In the genomic region with DNA sequence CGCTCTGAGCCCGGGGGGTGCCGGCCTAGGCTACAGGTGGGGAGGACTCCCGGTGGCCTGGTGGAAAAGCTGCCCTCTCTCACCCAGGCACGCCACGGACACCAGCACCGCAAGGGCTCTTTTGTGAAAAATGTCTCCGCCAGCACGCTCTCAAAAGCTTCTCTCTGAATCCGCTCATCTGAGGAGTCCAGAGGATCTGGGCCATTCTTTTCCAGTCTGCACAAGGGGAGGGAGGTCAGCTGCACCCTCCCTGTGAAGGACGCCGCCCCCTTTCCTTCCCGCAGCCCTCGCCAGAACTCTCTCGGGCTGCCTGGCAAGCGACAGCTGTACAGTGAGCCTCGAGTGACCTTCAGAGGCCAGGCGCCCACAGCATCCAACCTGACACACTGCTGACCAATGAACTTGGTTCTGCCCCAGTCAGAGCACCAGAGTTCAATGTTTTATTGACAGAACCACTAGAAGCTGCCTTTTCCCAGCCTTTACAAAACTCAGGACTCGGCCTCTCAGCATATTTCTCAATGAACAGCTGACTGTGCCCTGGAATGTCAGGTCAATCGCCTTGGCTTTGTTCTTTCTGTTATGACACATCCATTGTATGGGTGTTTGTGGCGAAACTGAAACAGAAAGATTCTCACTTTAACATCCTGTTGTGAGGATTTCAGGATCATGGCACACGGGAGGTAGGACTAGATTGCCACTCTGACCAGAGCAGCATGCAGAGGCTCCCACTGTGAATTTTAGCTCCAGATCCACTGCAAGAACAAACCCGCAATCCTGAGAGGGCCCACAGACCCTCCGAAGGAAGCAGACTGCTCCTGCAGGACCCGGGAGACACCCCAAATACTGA, we compare ENCODE assay signal across 8 cellular contexts. TPM values are rescaled to one million over a fixed set of nuclear protein-coding genes. Genes with fewer than 3 reads are reported as not detected.
DNase-seq lines count a peak whose midpoint lies in the region; TF ChIP-seq lines count a peak whose summit lies in the region.

No MANE protein-coding gene starts in this region.

- CTCF ChIA-PET in GM10248 (lab: Yijun Ruan, JAX): interaction anchor here (1.0 to 2.6 kb wide), 11 partner anchors 8 to 56 kb away, joined by 3 to 18 read pairs (median 3); no protein-coding TSS in a partner anchor

- H3K36me3 ChIP-seq in HUES48 (ENCODE audit: control insufficient read depth, insufficient read depth, low read length): no peaks in the 10 kb centered on the region
- no peaks in the 10 kb centered on the region for H3K36me3 ChIP-seq in parathyroid adenoma (ENCODE audit: control insufficient read depth, insufficient read depth, low read length)

- POLR2A ChIA-PET in GM10248 (lab: Yijun Ruan, JAX): interaction anchor here (0.7 to 1.8 kb wide), 3 partner anchors 10 to 64 kb away, joined by 3 to 4 read pairs (median 3); no protein-coding TSS in a partner anchor

- H3K27ac ChIP-seq in HUES48 (ENCODE audit: low read depth, low read length) (peak overlapping the region; percentile 84), adipose tissue (ENCODE audit: low read depth, low read length) (peak overlapping the region; percentile 47), parathyroid adenoma (peak overlapping the region; percentile 66)

- peaks cover 3% of the 10 kb centered on the region for H3K27me3 ChIP-seq in HUES48 (ENCODE audit: control insufficient read depth, insufficient read depth, low read length)
- no peaks in the 10 kb centered on the region for H3K27me3 ChIP-seq in parathyroid adenoma (ENCODE audit: control insufficient read depth, insufficient read depth, low read length)

- DNase-seq in DMS79 treated with DMSO at 0.1 percent for 48 hours (lab: John Stamatoyannopoulos, UW) (peak; percentile 2), DMS79 (lab: John Stamatoyannopoulos, UW) (no peak), cardiac septum (ENCODE audit: low spot score) (peak; percentile 84), GM10248 (ENCODE audit: extremely low spot score) (no peak), GM19238 (ENCODE audit: insufficient read length, low spot score) (no peak)

- peak overlapping the region; percentile 92 for H3K4me2 ChIP-seq in parathyroid adenoma (ENCODE audit: low read length)

- H3K79me2 ChIP-seq in parathyroid adenoma: no peaks in the 10 kb centered on the region

- no peak for TF ChIP-seq CTCF in parathyroid adenoma (IDR thresholded peaks at IDR 0.05)
- no peak for TF ChIP-seq CTCF in GM10248 (IDR thresholded peaks at IDR 0.05; ENCODE audit: control extremely low read depth, extremely low read depth, low read depth, missing control alignments)

- H2AFZ ChIP-seq in parathyroid adenoma: peak overlapping the region; percentile 87

- WGBS in adipose tissue, 3 donors: 8 to 15% (median 11%) methylated on average over 25 of the region's 25 CpGs

- H3K4me1 ChIP-seq in HUES48 (ENCODE audit: control insufficient read depth, insufficient read depth, low read length) (peaks cover 27% of the 10 kb centered on the region), parathyroid adenoma (peaks cover 6% of the 10 kb centered on the region)

- no peaks in the 10 kb centered on the region for H3K9me3 ChIP-seq in HUES48 (ENCODE audit: control insufficient read depth, insufficient read depth, low read length)
- no peaks in the 10 kb centered on the region for H3K9me3 ChIP-seq in parathyroid adenoma (ENCODE audit: control insufficient read depth, low read length)

- H3K4me3 ChIP-seq in HUES48 (ENCODE audit: low read depth, low read length): peak overlapping the region; percentile 34
- H3K4me3 ChIP-seq in parathyroid adenoma (ENCODE audit: low read depth, low read length): peak overlapping the region; percentile 54

- intact Hi-C loops in cardiac septum (cut with DNase I): loop anchor here (2.0 kb wide), 2 partner anchors 22 to 56 kb away; no protein-coding TSS in a partner anchor

- H3K9ac ChIP-seq in HUES48 (ENCODE audit: low read depth, low read length): no peak overlapping the region; the same call in 1 of the 2 replicates
- no peak overlapping the region for H3K9ac ChIP-seq in parathyroid adenoma

RNA-seq across cellular contexts. Expression of gene SERPINB9, which starts 26.7 kb away (rescaled TPM):
- 1 to 10 TPM; 1.2 to 9.1 (median 7.4) TPM for polyA plus RNA-seq in adipose tissue
- total RNA-seq in cardiac septum: 5.3 TPM

RNA-seq across cellular contexts. Expression of gene SERPINB1, which starts 34.8 kb away (rescaled TPM):
- 100 to 1,000 TPM in 1 of 3 donors, 10 to 100 TPM in 2; 54.0 to 299 (median 65.1) TPM for polyA plus RNA-seq in adipose tissue
- total RNA-seq in cardiac septum: 26.4 TPM

Comparison
In these comparisons a context has a peak if more than half of its experiments do, and no peak if none do; other contexts are left out.
1. DNase-seq: peak in DMS79 treated with DMSO at 0.1 percent for 48 hours (single experiment) and cardiac septum (single experiment); none in DMS79 (single experiment), GM10248 (single experiment) and GM19238 (single experiment).
2. Peak in every context shown above with its lines, with median percentiles within 50 percentile points of each other: H3K27ac ChIP-seq.